11 cellular contexts compared by ENCODE assay signal in the genomic region with DNA sequence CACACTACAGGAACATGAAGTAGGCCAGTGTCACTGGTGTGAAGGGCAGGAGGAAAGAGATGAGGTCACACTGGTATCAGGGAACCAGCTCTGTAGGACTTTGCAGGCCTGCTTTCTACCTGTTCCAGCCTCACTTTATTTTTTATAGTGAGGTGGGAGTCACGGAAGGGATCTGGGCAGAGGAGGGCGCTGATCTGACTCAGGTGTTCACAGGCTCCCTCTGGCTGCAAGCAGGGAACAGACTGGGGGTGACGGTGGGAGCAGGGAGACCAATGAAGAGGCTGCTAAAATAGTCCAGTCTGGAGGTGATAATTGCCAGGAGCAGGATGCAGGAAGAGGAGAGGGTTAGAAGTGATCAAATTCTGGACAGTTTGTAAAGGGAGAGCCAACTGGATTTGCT.
DNase-seq lines count a peak whose midpoint lies in the region; ATAC-seq and TF ChIP-seq lines count a peak whose summit lies in the region.
"Had no signal": no experiment of that assay in that cellular context is flagged by ENCODE, and none has a peak within 500 bp of the region (broad histone marks: within the 10 kb centered on the region; RNA-seq: fewer than 3 reads in every experiment).

No MANE protein-coding gene starts in this region.

- H3K27ac ChIP-seq in VCaP: no peak overlapping the region
- H3K27ac ChIP-seq: prostate gland had no signal

- DNase-seq in DMS53 (lab: John Stamatoyannopoulos, UW): peak; percentile 33
- no peak for DNase-seq in DMS53 treated with DMSO at 0.1 percent for 48 hours (lab: John Stamatoyannopoulos, UW; ENCODE audit: unreplicated experiment)
- no peak for DNase-seq in GM10266 (ENCODE audit: extremely low spot score)
- peak; percentile 15 for DNase-seq in iris pigment epithelial cell (ENCODE audit: low read depth)
- no peak for DNase-seq in retina
- no peak for DNase-seq in HK-2 (ENCODE audit: unreplicated experiment)
- DNase-seq: activated CD4-positive, CD25-positive, alpha-beta regulatory T cell; NCI-H1105 treated with DMSO at 0.1 percent for 48 hours had no signal

- TF ChIP-seq CTCF in GM10266 (IDR thresholded peaks at IDR 0.05; ENCODE audit: control insufficient read depth, insufficient read depth, low read depth, missing control alignments) (peak; percentile 42), VCaP (conservative IDR thresholded peaks at IDR 0.05) (peak; percentile 25)

- no peak for ATAC-seq in HG03460 (IDR thresholded peaks at IDR 0.05; ENCODE audit: unreplicated experiment)

Comparison
In these comparisons a context has a peak if more than half of its experiments do, and no peak if none do; other contexts are left out.
1. DNase-seq: peak in DMS53 (single experiment) and iris pigment epithelial cell (single experiment); none in DMS53 treated with DMSO at 0.1 percent for 48 hours (single experiment), GM10266 (single experiment), retina (single experiment) and HK-2 (single experiment).